In the genomic region with DNA sequence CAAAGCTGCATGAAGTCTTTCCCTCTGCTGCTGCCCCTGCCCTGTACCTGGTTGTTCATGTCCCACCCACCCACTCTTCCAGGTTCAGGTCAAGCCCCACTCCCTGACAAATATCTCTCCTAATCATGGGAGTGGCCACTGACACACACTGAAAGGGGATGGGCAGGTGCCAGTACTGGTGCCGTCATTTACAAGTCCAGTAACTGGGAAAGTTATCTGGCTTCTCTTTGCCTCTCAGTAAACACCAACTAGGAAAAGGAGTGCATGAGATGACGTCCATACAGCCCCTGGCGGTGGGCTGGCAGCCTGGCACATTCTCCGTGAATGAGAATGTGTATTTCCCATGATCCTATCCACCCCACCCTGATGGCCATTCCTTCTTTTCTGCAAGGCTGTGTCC, we compare ENCODE assay signal across 23 cellular contexts.
"Had no signal": no experiment of that assay in that cellular context is flagged by ENCODE, and none has a peak within 500 bp of the region (broad histone marks: within the 10 kb centered on the region; RNA-seq: fewer than 3 reads in every experiment).

No MANE protein-coding gene starts in this region.

- H3K9me3 Mint-ChIP-seq: activated B cell treated with CpG ODN at 0.5 μM for 24 hours; activated CD4-positive, alpha-beta T cell treated with anti-CD3 and anti-CD28 coated beads, Interleukin-2, amount 10 ng/mL, durations not matched to agents 24 days and 14 days; activated naive CD8-positive, alpha-beta T cell treated with anti-CD3 and anti-CD28 coated beads, Interleukin-2, amount 10 ng/mL, durations not matched to agents 7 days and 5 days; activated T-cell treated with anti-CD3 and anti-CD28 coated beads, Interleukin-2, amount 50 U/mL, for 4 hours; brain; central memory CD8-positive, alpha-beta T cell; neural crest cell; T-helper 2 cell treated with Interferon-gamma antibody and Interleukin-4, amounts not matched to agents 5 μg/mL and 100 μg/mL, for 36 hours had no signal

- H3K27ac Mint-ChIP-seq: activated B cell treated with CpG ODN at 0.5 μM for 24 hours; activated CD4-positive, alpha-beta T cell treated with anti-CD3 and anti-CD28 coated beads, Interleukin-2, amount 10 ng/mL, durations not matched to agents 24 days and 14 days; activated naive CD8-positive, alpha-beta T cell treated with anti-CD3 and anti-CD28 coated beads, Interleukin-2, amount 10 ng/mL, durations not matched to agents 7 days and 5 days; brain; immature natural killer cell; T-helper 2 cell treated with Interferon-gamma antibody and Interleukin-4, amounts not matched to agents 5 μg/mL and 100 μg/mL, for 36 hours had no signal

- ATAC-seq: activated T-cell treated with anti-CD3 and anti-CD28 coated beads, Interleukin-2, amount 50 U/mL, for 4 hours; foreskin keratinocyte; left colon; sciatic nerve had no signal

- H3K27ac ChIP-seq: foreskin keratinocyte, ovary, SJSA1, spleen, stomach, thyroid gland had no signal

- H3K36me3 Mint-ChIP-seq: activated naive CD8-positive, alpha-beta T cell treated with anti-CD3 and anti-CD28 coated beads, Interleukin-2, amount 10 ng/mL, durations not matched to agents 7 days and 5 days; brain; immature natural killer cell had no signal

- DNase-seq: activated B cell treated with CpG ODN at 0.5 μM for 24 hours; activated CD4-positive, alpha-beta T cell treated with anti-CD3 and anti-CD28 coated beads, Interleukin-2, amount 10 ng/mL, durations not matched to agents 24 days and 14 days; activated gamma-delta T cell treated with Interleukin-2 at 50 U/mL for 16 hours; activated naive CD8-positive, alpha-beta T cell treated with anti-CD3 and anti-CD28 coated beads, Interleukin-2, amount 10 ng/mL, durations not matched to agents 7 days and 5 days; activated T-cell treated with anti-CD3 and anti-CD28 coated beads, Interleukin-2, amount 50 U/mL, for 4 hours; cortex of kidney; effector CD8-positive, alpha-beta T cell; foreskin keratinocyte; immature natural killer cell; left colon; midbrain; ovary; spleen; stomach; SW 1271; thyroid gland had no signal

- H3K4me1 Mint-ChIP-seq: activated B cell treated with CpG ODN at 0.5 μM for 24 hours; activated CD4-positive, alpha-beta T cell treated with anti-CD3 and anti-CD28 coated beads, Interleukin-2, amount 10 ng/mL, durations not matched to agents 24 days and 14 days; activated naive CD8-positive, alpha-beta T cell treated with anti-CD3 and anti-CD28 coated beads, Interleukin-2, amount 10 ng/mL, durations not matched to agents 7 days and 5 days; immature natural killer cell had no signal

- H3K4me3 Mint-ChIP-seq: activated B cell treated with CpG ODN at 0.5 μM for 24 hours; activated CD4-positive, alpha-beta T cell treated with anti-CD3 and anti-CD28 coated beads, Interleukin-2, amount 10 ng/mL, durations not matched to agents 24 days and 14 days; activated naive CD8-positive, alpha-beta T cell treated with anti-CD3 and anti-CD28 coated beads, Interleukin-2, amount 10 ng/mL, durations not matched to agents 7 days and 5 days; activated T-cell treated with anti-CD3 and anti-CD28 coated beads, Interleukin-2, amount 50 U/mL, for 4 hours; brain; central memory CD8-positive, alpha-beta T cell; immature natural killer cell; neural crest cell; T-helper 2 cell treated with Interferon-gamma antibody and Interleukin-4, amounts not matched to agents 5 μg/mL and 100 μg/mL, for 36 hours had no signal

- H3K4me3 ChIP-seq: lung, ovary, SJSA1, spleen, stomach, thyroid gland had no signal
